Comparison of ENCODE assay signal across 8 cellular contexts in genomic region chr6:33118525-33119123, GRCh38. TPM values are rescaled to one million over a fixed set of nuclear protein-coding genes. Genes with fewer than 3 reads are reported as not detected.
A peak's percentile ranks its signal among the peaks of the same experiment; 100 is the strongest.
DNase-seq lines count a peak whose midpoint lies in the region; ATAC-seq, FAIRE-seq and TF ChIP-seq lines count a peak whose summit lies in the region.

No MANE protein-coding gene starts in this region.

- DNase-seq in GM10248 (ENCODE audit: extremely low spot score), result peak; percentile 45
- peak; percentile 35 for DNase-seq in NCI-H1694 treated with DMSO at 0.1 percent for 48 hours (lab: John Stamatoyannopoulos, UW)
- DNase-seq in WERI-Rb-1, result peak; percentile 20
- DNase-seq in glutamatergic neuron, result no peak
- DNase-seq in sigmoid colon, result no peak
- no peak for DNase-seq in occipital lobe (lab: John Stamatoyannopoulos, UW)

- no peak for TF ChIP-seq EP300 in sigmoid colon (IDR thresholded peaks at IDR 0.05)

- peaks cover 0 to 7% (median 0%) of the 10 kb centered on the region in 4 donors for H3K4me1 ChIP-seq in sigmoid colon

- no peak for ATAC-seq in GM21360 (IDR thresholded peaks at IDR 0.05; ENCODE audit: unreplicated experiment)

- CTCF ChIA-PET in GM10248 (lab: Yijun Ruan, JAX), result interaction anchor here (0.6 to 6.8 kb wide), 19 partner anchors 9 to 128 kb away, joined by 3 to 66 read pairs (median 4); no protein-coding TSS in a partner anchor

- intact Hi-C loops in sigmoid colon (cut with DNase I), result loop anchor here (1.0 kb wide), 1 partner anchor 130 kb away; no protein-coding TSS in a partner anchor

- H3K4me1 Mint-ChIP-seq in glutamatergic neuron (ENCODE audit: low read depth, unreplicated experiment), result peaks cover 15% of the 10 kb centered on the region

- POLR2A ChIA-PET in GM10248 (lab: Yijun Ruan, JAX), result no interaction called here

- H3K27ac Mint-ChIP-seq in glutamatergic neuron (ENCODE audit: unreplicated experiment), result no peak overlapping the region

- H3K9me3 Mint-ChIP-seq in glutamatergic neuron (ENCODE audit: unreplicated experiment), result peaks cover 3% of the 10 kb centered on the region

- H3K36me3 Mint-ChIP-seq in glutamatergic neuron (ENCODE audit: unreplicated experiment), result peaks cover 6% of the 10 kb centered on the region

- no peaks in the 10 kb centered on the region for H3K27me3 ChIP-seq in WERI-Rb-1 (ENCODE audit: insufficient read depth, low read depth, severe bottlenecking)
- H3K27me3 ChIP-seq in sigmoid colon, result peaks cover 19 to 47% (median 26%) of the 10 kb centered on the region in 3 donors

- peak; percentile 99 for FAIRE-seq in A204.1 (lab: Jason Lieb, UNC)

- no peak for TF ChIP-seq POLR2A in sigmoid colon (IDR thresholded peaks at IDR 0.05)

- no peak overlapping the region for H3K4me3 ChIP-seq in WERI-Rb-1 (ENCODE audit: low read depth, low read length)
- no peak overlapping the region for H3K4me3 ChIP-seq in sigmoid colon

- H3K9me3 ChIP-seq in WERI-Rb-1 (ENCODE audit: severe bottlenecking) (no peaks in the 10 kb centered on the region), sigmoid colon (peaks cover 0 to 3% (median under 1%) of the 10 kb centered on the region in 4 donors)

- TF ChIP-seq CTCF in GM10248 (IDR thresholded peaks at IDR 0.05; ENCODE audit: control extremely low read depth, extremely low read depth, low read depth, missing control alignments), result peak; percentile 67
- TF ChIP-seq CTCF in WERI-Rb-1 (IDR thresholded peaks at IDR 0.05; ENCODE audit: low read depth, low read length), result peak; percentile 47
- peak; percentile 96 for TF ChIP-seq CTCF in glutamatergic neuron (IDR thresholded peaks at IDR 0.05; ENCODE audit: partially characterized antibody, unreplicated experiment)
- peak; percentile 32 to 87 (median 74) for TF ChIP-seq CTCF in sigmoid colon (IDR thresholded peaks at IDR 0.05)

- peaks cover 14% of the 10 kb centered on the region for H3K27me3 Mint-ChIP-seq in glutamatergic neuron (ENCODE audit: unreplicated experiment)

- H3K36me3 ChIP-seq in WERI-Rb-1 (no peaks in the 10 kb centered on the region), sigmoid colon (no peaks in the 10 kb centered on the region)

- H3K4me3 Mint-ChIP-seq in glutamatergic neuron (ENCODE audit: unreplicated experiment), result no peak overlapping the region

- H3K27ac ChIP-seq in WERI-Rb-1, result no peak overlapping the region; the same call in 1 of the 2 replicates
- H3K27ac ChIP-seq in sigmoid colon, result no peak overlapping the region

- WGBS in sigmoid colon, 2 donors, result 0 to 1% methylated on average over 3 of the region's 3 CpGs

RNA-seq across cellular contexts. Expression of gene HLA-DPB1, which starts 42.8 kb away (rescaled TPM):
- total RNA-seq in glutamatergic neuron (ENCODE audit: unreplicated experiment) (4.7 TPM), sigmoid colon (10 to 100 TPM; 39.2 to 62.4 (median 42.0) TPM), occipital lobe (1.4 TPM)
- 100 to 1,000 TPM in 2 of 3 donors, 10 to 100 TPM in 1; 90.7 to 359 (median 180) TPM for polyA plus RNA-seq in sigmoid colon

RNA-seq across cellular contexts. Expression of gene HLA-DPA1, which starts 45.2 kb away (rescaled TPM):
- total RNA-seq in glutamatergic neuron (ENCODE audit: unreplicated experiment), result 1.0 TPM
- 10 to 100 TPM; 29.9 to 64.3 (median 46.2) TPM for total RNA-seq in sigmoid colon
- polyA plus RNA-seq in sigmoid colon, result 100 to 1,000 TPM in 2 of 3 donors, 10 to 100 TPM in 1; 49.2 to 210 (median 197) TPM
- 1.4 TPM for total RNA-seq in occipital lobe

Comparison
In these comparisons a context has a peak if more than half of its experiments do, and no peak if none do; other contexts are left out.
1. DNase-seq: peak in GM10248 (single experiment), NCI-H1694 treated with DMSO at 0.1 percent for 48 hours (single experiment) and WERI-Rb-1 (single experiment); none in glutamatergic neuron (single experiment), sigmoid colon (single experiment) and occipital lobe (single experiment).
2. RNA of gene HLA-DPA1, which starts 45.2 kb away (total RNA-seq): 29.9 to 64.3 TPM in sigmoid colon; 1.4 TPM in occipital lobe (single experiment) and 1.0 TPM in glutamatergic neuron (single experiment); every median in the first group is over 10 times any median in the second.
3. Peak in every context shown above with its lines, with median percentiles within 50 percentile points of each other: CTCF ChIP-seq.